In the genomic region with DNA sequence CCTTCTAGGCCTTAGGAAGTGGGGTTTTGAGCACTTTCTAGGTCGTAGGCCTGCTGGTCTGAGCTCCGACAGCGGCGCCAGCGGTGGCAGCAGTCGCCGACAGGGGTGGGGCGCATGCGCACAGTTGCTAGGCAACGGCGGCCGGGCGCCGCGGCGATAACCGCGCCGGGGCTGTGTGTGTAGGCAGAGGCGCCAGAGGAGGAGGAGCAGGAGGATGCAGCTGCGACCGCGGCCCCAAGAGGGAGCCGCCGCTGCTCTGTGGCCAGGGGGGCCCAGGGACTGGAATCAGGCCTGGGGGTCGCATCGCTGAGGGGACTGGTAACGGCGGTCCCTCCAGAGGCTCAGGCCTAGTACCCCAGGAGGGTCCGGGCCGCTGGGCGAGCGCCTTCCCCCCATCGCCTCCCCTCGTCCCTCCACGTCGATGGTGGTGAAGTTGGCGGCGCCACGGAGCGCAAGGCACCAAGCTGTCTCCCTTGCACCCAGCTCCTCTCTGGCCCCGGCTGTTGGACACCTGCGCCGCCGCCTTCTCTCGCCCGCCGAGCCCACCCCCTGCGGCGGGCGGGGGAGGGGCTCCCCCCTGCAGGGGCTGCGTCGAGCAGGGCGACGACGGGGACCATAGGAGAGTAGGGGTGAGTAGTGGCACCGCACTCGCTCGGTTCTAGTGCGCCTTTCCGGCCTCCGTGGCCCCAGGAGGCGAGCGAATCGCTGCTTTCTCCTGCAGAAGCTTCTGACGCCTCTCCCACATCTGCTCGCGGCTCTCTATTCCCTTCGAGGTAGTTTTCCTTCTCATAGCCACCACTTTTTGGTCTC, we compare ENCODE assay signal across 8 cellular contexts. TPM values are rescaled to one million over a fixed set of nuclear protein-coding genes. Genes with fewer than 3 reads are reported as not detected.
DNase-seq lines count a peak whose midpoint lies in the region; TF ChIP-seq lines count a peak whose summit lies in the region.

A gene (plus strand): TSS at position 186 of the 810 bp plus-strand sequence.

- 1 to 2% methylated on average over 33 to 37 of the region's 69 CpGs for WGBS in GM23248 (ENCODE audit: low coverage in 1 of 2, low lambda C conversion rate in 2 of 2, missing lambda C conversion rate in 2 of 2), 2 experiments

- peak within 1 kb of the TSS; percentile 96 for H2AFZ ChIP-seq in GM23248

- H3K9me2 ChIP-seq in GM23248 (ENCODE audit: insufficient read depth) = no peaks in the 10 kb centered on the region

- DNase-seq in GM23248 (peak; percentile 91), MG63 (peak; percentile 9), choroid plexus epithelial cell (ENCODE audit: low read depth) (peak; percentile 53), glomerular visceral epithelial cell (ENCODE audit: extremely low spot score) (no peak)
- DNase-seq in activated CD4-positive, alpha-beta T cell treated with anti-CD3 and anti-CD28 coated beads for 1 hour = peak; percentile 73
- peak; percentile 73 to 75 for DNase-seq in stimulated activated CD4-positive, alpha-beta T cell treated with anti-CD3 and anti-CD28 coated beads, Interleukin-1b, Interleukin-23, amount 100 ng/mL, for 4 hours (ENCODE audit: low read depth in 2 of 2)

- H4K20me1 ChIP-seq in GM23248 (ENCODE audit: insufficient read depth) = no peaks in the 10 kb centered on the region

- H3K27ac ChIP-seq in GM23248 (peak within 1 kb of the TSS; percentile 85), layer of hippocampus (ENCODE audit: low read depth, low read length) (peak within 1 kb of the TSS; percentile 59)

- no peaks in the 10 kb centered on the region for H3K9me3 ChIP-seq in ES-I3 (ENCODE audit: control insufficient read depth, insufficient read depth, low read length)
- no peaks in the 10 kb centered on the region for H3K9me3 ChIP-seq in GM23248 (ENCODE audit: low read depth)
- no peaks in the 10 kb centered on the region for H3K9me3 ChIP-seq in MG63

- H3K9ac ChIP-seq in ES-I3 (ENCODE audit: low read depth, low read length) (peak within 1 kb of the TSS; percentile 50), GM23248 (peak within 1 kb of the TSS; percentile 89)

- peak within 1 kb of the TSS; percentile 96 for H3K4me2 ChIP-seq in GM23248 (ENCODE audit: unreplicated experiment)

- no peaks in the 10 kb centered on the region for H3K27me3 ChIP-seq in GM23248 (replicated peaks; ENCODE audit: insufficient read depth)
- H3K27me3 ChIP-seq in MG63 = no peaks in the 10 kb centered on the region
- no peaks in the 10 kb centered on the region for H3K27me3 ChIP-seq in layer of hippocampus (ENCODE audit: control insufficient read depth, insufficient read depth, low read length)

- in situ Hi-C loops in GM23248 (cut with MboI) = no loop called here

- peaks cover 6% of the 10 kb centered on the region; the same call in 1 of the 2 replicates for H3F3A ChIP-seq in GM23248 (ENCODE audit: insufficient read depth)

- H3K4me3 ChIP-seq in GM23248 (peak within 1 kb of the TSS; percentile 80), MG63 (no peak within 1 kb of the TSS), choroid plexus epithelial cell (ENCODE audit: low read depth, low read length) (peak within 1 kb of the TSS; percentile 36)

- H3K4me1 ChIP-seq in ES-I3 (ENCODE audit: insufficient read depth, low read length) = no peaks in the 10 kb centered on the region
- H3K4me1 ChIP-seq in GM23248 (ENCODE audit: insufficient read depth) = peaks cover 13% of the 10 kb centered on the region

- H3K36me3 ChIP-seq in ES-I3 (ENCODE audit: insufficient read depth, low read length) = no peaks in the 10 kb centered on the region
- H3K36me3 ChIP-seq in GM23248 (ENCODE audit: low read depth) = no peaks in the 10 kb centered on the region
- H3K36me3 ChIP-seq in MG63 = no peaks in the 10 kb centered on the region

- peaks cover 17% of the 10 kb centered on the region; the same call in 1 of the 2 replicates for H3K79me2 ChIP-seq in GM23248 (ENCODE audit: insufficient read depth)

- TF ChIP-seq CTCF in choroid plexus epithelial cell (conservative IDR thresholded peaks at IDR 0.05; ENCODE audit: low read depth, low read length) = peak; percentile 31

RNA-seq across cellular contexts. Expression of the gene that starts here (rescaled TPM):
- total RNA-seq in GM23248 (2014; rRNA removed; shearing (Covaris generic)) = 1.0 and 2.6 TPM in 2 replicates
- 0.74 and 0.99 TPM in 2 replicates for polyA plus RNA-seq in GM23248 (2016; fragmentation: Nextera tagmentation; extraction: Ambion mirVana)
- not detected in 2 replicates for total RNA-seq in MG63 (2014; rRNA removed; shearing (Covaris generic); ENCODE audit: low replicate concordance)

Comparison
In these comparisons a context has a peak if more than half of its experiments do, and no peak if none do; other contexts are left out.
1. Peak in DNase-seq in MG63; RNA of the gene not detected or under 1 TPM.